27 cellular contexts compared by ENCODE assay signal in the genomic region with DNA sequence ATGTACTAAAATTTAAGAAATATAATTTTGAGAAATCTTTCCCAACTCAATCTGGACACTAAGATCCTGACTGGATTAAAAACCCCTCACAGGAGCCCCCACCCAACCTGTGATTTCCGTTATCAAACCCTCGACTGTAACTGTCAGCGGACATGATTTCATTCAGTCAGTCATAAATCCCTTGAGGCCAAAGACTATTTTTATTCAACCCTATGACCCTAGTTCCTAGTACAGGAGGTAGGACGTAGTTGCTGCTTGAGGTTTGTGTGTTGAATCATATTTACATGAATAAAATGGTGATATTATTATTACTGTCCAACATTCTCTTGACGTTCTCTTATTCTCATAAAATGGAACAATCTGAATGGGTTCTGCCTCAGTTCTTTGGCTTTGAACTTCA.
"Had no signal": no experiment of that assay in that cellular context is flagged by ENCODE, and none has a peak within 500 bp of the region (broad histone marks: within the 10 kb centered on the region; RNA-seq: fewer than 3 reads in every experiment).

No MANE protein-coding gene starts in this region.

- H3K27me3 ChIP-seq: breast epithelium had no signal

- H3K9me3 Mint-ChIP-seq: activated naive CD4-positive, alpha-beta T cell treated with anti-CD3 and anti-CD28 coated beads, Interleukin-2, amount 50 U/mL, for 24 hours; activated naive CD8-positive, alpha-beta T cell treated with anti-CD3 and anti-CD28 coated beads, Interleukin-2, amount 50 U/mL, for 24 hours; activated T-cell treated with anti-CD3 and anti-CD28 coated beads, Interleukin-2, amount 50 U/mL, for 24 hours; activated T-helper 1 cell treated with anti-CD3 and anti-CD28 coated beads, Interleukin-12 subunit alpha, Interleukin-12 subunit beta, Interleukin-2, Interleukin-4 antibody, amounts not matched to agents 30 ng/mL and 10 ng/mL and 1 ng/mL, durations not matched to agents 14 hours and 24 hours and 36 hours; WTC11 had no signal

- H3K4me1 Mint-ChIP-seq: activated naive CD4-positive, alpha-beta T cell treated with anti-CD3 and anti-CD28 coated beads, Interleukin-2, amount 50 U/mL, for 24 hours; activated naive CD8-positive, alpha-beta T cell treated with anti-CD3 and anti-CD28 coated beads, Interleukin-2, amount 50 U/mL, for 24 hours; T-helper 17 cell; WTC11 had no signal

- H3K36me3 Mint-ChIP-seq: activated CD8-positive, alpha-beta memory T cell treated with anti-CD3 and anti-CD28 coated beads, Interleukin-2, amount 10 ng/mL, durations not matched to agents 7 days and 5 days; activated naive CD4-positive, alpha-beta T cell treated with anti-CD3 and anti-CD28 coated beads, Interleukin-2, amount 50 U/mL, for 24 hours; WTC11 had no signal

- H3K4me3 Mint-ChIP-seq: activated CD8-positive, alpha-beta memory T cell treated with anti-CD3 and anti-CD28 coated beads, Interleukin-2, amount 10 ng/mL, durations not matched to agents 7 days and 5 days; activated naive CD4-positive, alpha-beta T cell treated with anti-CD3 and anti-CD28 coated beads, Interleukin-2, amount 50 U/mL, for 24 hours; activated naive CD8-positive, alpha-beta T cell treated with anti-CD3 and anti-CD28 coated beads, Interleukin-2, amount 50 U/mL, for 24 hours; activated T-cell treated with anti-CD3 and anti-CD28 coated beads, Interleukin-2, amount 50 U/mL, for 24 hours; activated T-helper 1 cell treated with anti-CD3 and anti-CD28 coated beads, Interleukin-12 subunit alpha, Interleukin-12 subunit beta, Interleukin-2, Interleukin-4 antibody, amounts not matched to agents 30 ng/mL and 10 ng/mL and 1 ng/mL, durations not matched to agents 14 hours and 24 hours and 36 hours; T-helper 17 cell; WTC11 had no signal

- H3K4me1 ChIP-seq: breast epithelium had no signal

- H3K4me3 ChIP-seq: breast epithelium, K562 had no signal

- H3K27ac ChIP-seq: breast epithelium had no signal

- H3K9me3 ChIP-seq: breast epithelium had no signal

- H3K27ac Mint-ChIP-seq: activated CD8-positive, alpha-beta memory T cell treated with anti-CD3 and anti-CD28 coated beads, Interleukin-2, amount 10 ng/mL, durations not matched to agents 7 days and 5 days; activated naive CD4-positive, alpha-beta T cell treated with anti-CD3 and anti-CD28 coated beads, Interleukin-2, amount 50 U/mL, for 24 hours; activated naive CD8-positive, alpha-beta T cell treated with anti-CD3 and anti-CD28 coated beads, Interleukin-2, amount 50 U/mL, for 24 hours; activated T-cell treated with anti-CD3 and anti-CD28 coated beads, Interleukin-2, amount 50 U/mL, for 24 hours; activated T-helper 1 cell treated with anti-CD3 and anti-CD28 coated beads, Interleukin-12 subunit alpha, Interleukin-12 subunit beta, Interleukin-2, Interleukin-4 antibody, amounts not matched to agents 30 ng/mL and 10 ng/mL and 1 ng/mL, durations not matched to agents 14 hours and 24 hours and 36 hours; T-helper 17 cell; WTC11 had no signal

- H3K36me3 ChIP-seq: breast epithelium had no signal

- ATAC-seq: activated CD8-positive, alpha-beta memory T cell treated with anti-CD3 and anti-CD28 coated beads, Interleukin-2, amount 10 ng/mL, durations not matched to agents 7 days and 5 days; activated naive CD8-positive, alpha-beta T cell treated with anti-CD3 and anti-CD28 coated beads, Interleukin-2, amount 50 U/mL, for 24 hours; K562; PC-3; T-helper 17 cell; WTC11 had no signal

- DNase-seq: activated CD4-positive, alpha-beta T cell treated with anti-CD3 and anti-CD28 coated beads for 48 hours; activated CD4-positive, alpha-beta T cell treated with anti-CD3 and anti-CD28 coated beads, Interleukin-2, amount 50 U/mL, for 4 hours; activated CD4-positive, CD25-positive, alpha-beta regulatory T cell treated with anti-CD3 and anti-CD28 coated beads, Interleukin-2, amount 50 U/mL, for 72 hours; activated CD8-positive, alpha-beta memory T cell treated with anti-CD3 and anti-CD28 coated beads, Interleukin-2, amount 10 ng/mL, durations not matched to agents 7 days and 5 days; activated effector memory CD4-positive, alpha-beta T cell treated with Interleukin-2 at 50 U/mL for 16 hours; activated naive CD4-positive, alpha-beta T cell; activated naive CD8-positive, alpha-beta T cell treated with anti-CD3 and anti-CD28 coated beads, Interleukin-2, amount 50 U/mL, for 24 hours; activated T-cell treated with anti-CD3 and anti-CD28 coated beads, Interleukin-2, amount 50 U/mL, for 24 hours; amniotic stem cell; central memory CD4-positive, alpha-beta T cell; Karpas-422; MM.1S; NCI-H1105; NCI-H1436 treated with DMSO at 0.1 percent for 48 hours; NCI-H187; NCI-H2081; NCI-H446; NCI-H524; PC-3; SIG-M5; T-helper 17 cell; T-helper 9 cell had no signal
